Comparison of ENCODE assay signal across 27 cellular contexts in genomic region chr18:35390956-35391695, GRCh38.
"Had no signal": no experiment of that assay in that cellular context is flagged by ENCODE, and none has a peak within 500 bp of the region (broad histone marks: within the 10 kb centered on the region; RNA-seq: fewer than 3 reads in every experiment).

No MANE protein-coding gene starts in this region.

- H3K27ac ChIP-seq: cardiac muscle cell, epithelial cell of prostate, foreskin keratinocyte, hepatocyte, left lung, prostate gland, right atrium auricular region, spleen, upper lobe of left lung had no signal

- H3K9me3 Mint-ChIP-seq: activated naive CD4-positive, alpha-beta T cell treated with anti-CD3 and anti-CD28 coated beads, Interleukin-2, amount 10 ng/mL, durations not matched to agents 7 days and 5 days; immature natural killer cell; natural killer cell had no signal

- H3K27me3 ChIP-seq: cardiac muscle cell, hepatocyte, left lung, right atrium auricular region, upper lobe of left lung had no signal

- H3K4me1 ChIP-seq: foreskin keratinocyte, left lung, prostate gland had no signal

- H3K36me3 Mint-ChIP-seq: activated CD4-positive, alpha-beta memory T cell treated with anti-CD3 and anti-CD28 coated beads for 36 hours; activated naive CD4-positive, alpha-beta T cell treated with anti-CD3 and anti-CD28 coated beads, Interleukin-2, amount 10 ng/mL, durations not matched to agents 7 days and 5 days; immature natural killer cell; natural killer cell had no signal

- H3K4me3 ChIP-seq: cardiac muscle cell, hepatocyte, left lung, lung, prostate gland, right atrium auricular region, spleen, upper lobe of left lung had no signal

- DNase-seq: activated CD4-positive, alpha-beta memory T cell treated with anti-CD3 and anti-CD28 coated beads for 36 hours; activated CD4-positive, alpha-beta T cell treated with anti-CD3 and anti-CD28 coated beads for 4 hours; activated CD4-positive, CD25-positive, alpha-beta regulatory T cell; activated effector memory CD4-positive, alpha-beta T cell treated with anti-CD3 and anti-CD28 coated beads, Interleukin-2, amount 50 U/mL, for 16 hours; activated naive CD4-positive, alpha-beta T cell treated with anti-CD3 and anti-CD28 coated beads, Interleukin-2, amount 10 ng/mL, durations not matched to agents 7 days and 5 days; activated T-cell treated with anti-CD3 and anti-CD28 coated beads, Interleukin-2, amount 50 U/mL, for 48 hours; amygdala; cortex of kidney; foreskin keratinocyte; glutamatergic neuron; immature natural killer cell; kidney glomerular epithelial cell; left lung; natural killer cell; spleen; stimulated activated CD4-positive, alpha-beta T cell treated with anti-CD3 and anti-CD28 coated beads, Interleukin-4, amount 100 ng/mL, for 1 hour; stimulated activated naive CD4-positive, alpha-beta T cell treated with Interleukin-2 at 50 U/mL for 16 hours; T1000; upper lobe of left lung had no signal

- ATAC-seq: foreskin keratinocyte, left lung, natural killer cell had no signal

- H3K4me1 Mint-ChIP-seq: mesothelial cell of epicardium had no signal

- H3K9me3 ChIP-seq: left lung, prostate gland, upper lobe of left lung had no signal

- H3K27ac Mint-ChIP-seq: activated CD4-positive, alpha-beta memory T cell treated with anti-CD3 and anti-CD28 coated beads for 36 hours; activated naive CD4-positive, alpha-beta T cell treated with anti-CD3 and anti-CD28 coated beads, Interleukin-2, amount 10 ng/mL, durations not matched to agents 7 days and 5 days; immature natural killer cell; mesothelial cell of epicardium; natural killer cell; T-helper 1 cell treated with Interleukin-12 subunit alpha and Interleukin-12 subunit beta and Interleukin-4 antibody, amounts not matched to agents 30 μg/mL and 1 μg/mL, for 36 hours had no signal

- H3K4me3 Mint-ChIP-seq: activated CD4-positive, alpha-beta memory T cell treated with anti-CD3 and anti-CD28 coated beads for 36 hours; activated naive CD4-positive, alpha-beta T cell treated with anti-CD3 and anti-CD28 coated beads, Interleukin-2, amount 10 ng/mL, durations not matched to agents 7 days and 5 days; immature natural killer cell; mesothelial cell of epicardium; natural killer cell; T-helper 1 cell treated with Interleukin-12 subunit alpha and Interleukin-12 subunit beta and Interleukin-4 antibody, amounts not matched to agents 30 μg/mL and 1 μg/mL, for 36 hours had no signal

- H3K36me3 ChIP-seq: cardiac muscle cell, left lung, prostate gland, right atrium auricular region, spleen, upper lobe of left lung had no signal
